9 cellular contexts compared by ENCODE assay signal in the genomic region with DNA sequence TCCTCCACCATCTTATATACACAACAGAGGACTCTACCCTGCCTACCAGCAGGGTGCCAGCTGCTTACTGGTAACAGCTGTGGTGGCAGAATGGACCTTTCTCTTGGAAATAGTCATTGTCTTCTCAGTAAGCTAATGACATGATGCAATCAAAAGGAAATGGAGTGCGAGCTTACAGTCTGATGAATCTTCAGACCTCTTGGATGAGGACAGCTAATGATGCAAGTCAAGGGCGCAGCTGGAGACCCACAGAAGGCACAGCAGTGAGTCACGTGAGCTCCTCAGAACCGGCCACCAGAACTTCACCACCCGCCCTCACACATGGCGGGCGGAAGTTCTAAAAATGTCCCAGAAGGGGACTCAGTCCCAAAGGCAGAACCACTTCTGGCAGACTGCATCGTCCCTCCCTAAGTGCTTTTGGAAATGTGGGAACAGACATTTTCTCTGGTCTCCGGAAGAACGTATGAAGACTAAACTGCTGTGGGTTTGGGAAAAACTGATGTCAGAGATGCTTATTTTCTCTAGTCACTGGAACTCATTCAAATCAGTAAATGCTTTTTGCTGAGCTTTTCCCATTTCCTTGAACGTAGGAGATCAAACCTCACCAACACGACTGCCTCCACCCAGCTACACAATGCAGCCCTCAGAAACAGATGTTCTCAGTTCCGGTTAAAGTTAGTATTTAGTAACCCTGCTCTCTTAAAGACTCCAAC.
A peak's percentile ranks its signal among the peaks of the same experiment; 100 is the strongest.
DNase-seq lines count a peak whose midpoint lies in the region; ATAC-seq and TF ChIP-seq lines count a peak whose summit lies in the region.
"Had no signal": no experiment of that assay in that cellular context is flagged by ENCODE, and none has a peak within 500 bp of the region (broad histone marks: within the 10 kb centered on the region; RNA-seq: fewer than 3 reads in every experiment).

No MANE protein-coding gene starts in this region.

- TF ChIP-seq POLR2A in IMR-90 (IDR thresholded peaks at IDR 0.05; ENCODE audit: low read depth, low read length) = no peak

- peak overlapping the region; percentile 13 for H2BK5ac ChIP-seq in IMR-90 (ENCODE audit: low read depth, low read length, poor library complexity, severe bottlenecking)

- peak overlapping the region; percentile 11 for H4K91ac ChIP-seq in IMR-90 (ENCODE audit: insufficient read depth, low read depth, low read length)

- ATAC-seq in IMR-90 (ENCODE audit: low read depth) (no peak), upper lobe of right lung (peak; percentile 82), GM18909 (IDR thresholded peaks at IDR 0.05; ENCODE audit: poor library complexity, unreplicated experiment) (no peak)

- intact Hi-C loops in IMR-90 (cut with micrococcal nuclease) = no loop called here
- intact Hi-C loops in upper lobe of right lung (cut with DNase I) = no loop called here

- no peaks in the 10 kb centered on the region for H3K9me3 ChIP-seq in IMR-90 (ENCODE audit: control insufficient read depth, insufficient read depth, low read length)
- H3K9me3 ChIP-seq in upper lobe of right lung = no peaks in the 10 kb centered on the region

- H3K27ac ChIP-seq in ACC112 (ENCODE audit: low read depth, low read length) = peak overlapping the region; percentile 75
- no peak overlapping the region for H3K27ac ChIP-seq in IMR-90 (ENCODE audit: insufficient read depth, low read length)
- peak overlapping the region; percentile 30 for H3K27ac ChIP-seq in layer of hippocampus (ENCODE audit: low read depth, low read length)
- peak overlapping the region; percentile 79 for H3K27ac ChIP-seq in upper lobe of right lung

- H3K4ac ChIP-seq in IMR-90 (ENCODE audit: low read depth, low read length) = peak overlapping the region; percentile 30; the same call in 1 of the 2 replicates

- H3K9me1 ChIP-seq in IMR-90 (ENCODE audit: insufficient read depth, low read length) = 0 out of 2 replicates have a peak, but pooled peaks cover 3% of the 10 kb centered on the region

- dilution Hi-C loops in IMR-90 (cut with HindIII; ENCODE audit: low sequenced_read_pairs, unreplicated experiment) = no loop called here

- POLR2A ChIA-PET in IMR-90 (lab: Charles Lee; ENCODE audit: unreplicated experiment) = no interaction called here

- WGBS in IMR-90 (ENCODE audit: extremely low coverage in 2 of 2, insufficient read length in 1 of 2), 2 experiments = 75% methylated on average over 1 of the region's 13 CpGs; no CpG with 5 or more reads in 1 of the 2 experiments

- peak overlapping the region; percentile 20; the same call in 1 of the 2 replicates for H3K4me3 ChIP-seq in ACC112 (ENCODE audit: low read depth, low read length)
- H3K4me3 ChIP-seq in IMR-90 (ENCODE audit: insufficient read depth, low read depth, low read length) = no peak overlapping the region
- no peak overlapping the region for H3K4me3 ChIP-seq in astrocyte of the spinal cord (ENCODE audit: low read depth, low read length)
- H3K4me3 ChIP-seq in upper lobe of right lung = no peak overlapping the region

- no peak overlapping the region for H3K4me2 ChIP-seq in IMR-90 (ENCODE audit: low read depth, low read length)

- BruUV-seq in IMR-90 (replicated peaks; lab: Mats Ljungman, UMichigan) = no TSS peak

- H3K79me1 ChIP-seq in IMR-90 (ENCODE audit: low read depth in 1 of 2, low read length in 2 of 2) = no peaks in the 10 kb centered on the region

- TF ChIP-seq RAD21 in IMR-90 (IDR thresholded peaks at IDR 0.05; ENCODE audit: low read length) = no peak

- no peak overlapping the region for H3K56ac ChIP-seq in IMR-90 (ENCODE audit: extremely low read depth, insufficient read depth, low read length)

- peak overlapping the region; percentile 47; the same call in 1 of the 2 replicates for H3K23ac ChIP-seq in IMR-90 (ENCODE audit: low read depth, low read length)

- in situ Hi-C loops in IMR-90 (cut with MboI; ENCODE audit: low sequenced_read_pairs) = no loop called here
- in situ Hi-C loops in astrocyte of the spinal cord (cut with HindIII; ENCODE audit: low sequenced_read_pairs) = no loop called here

- H3K4me1 ChIP-seq in ACC112 (ENCODE audit: control insufficient read depth, insufficient read depth, low read length, unreplicated experiment) (peaks cover 56% of the 10 kb centered on the region), IMR-90 (ENCODE audit: control insufficient read depth, insufficient read depth, low read length) (peaks cover 11% of the 10 kb centered on the region), upper lobe of right lung (peaks cover 16% of the 10 kb centered on the region)

- peak overlapping the region; percentile 39; the same call in 1 of the 2 replicates for H2AK5ac ChIP-seq in IMR-90 (ENCODE audit: low read depth, low read length)

- no peaks in the 10 kb centered on the region for H3K79me2 ChIP-seq in ACC112 (ENCODE audit: control insufficient read depth, insufficient read depth, low read length, unreplicated experiment)

- 0 out of 3 replicates have a peak overlapping the region, but pooled peaks have one; percentile 47 for H2BK15ac ChIP-seq in IMR-90 (ENCODE audit: low read depth, low read length)

- peak overlapping the region; percentile 46; the same call in 1 of the 2 replicates for H3K18ac ChIP-seq in IMR-90 (ENCODE audit: low read depth, low read length)

- peak overlapping the region; percentile 47 for H4K5ac ChIP-seq in IMR-90 (ENCODE audit: low read depth, low read length)

- peak overlapping the region; percentile 86 for H2AFZ ChIP-seq in ACC112 (ENCODE audit: low read length, unreplicated experiment)
- peak overlapping the region; percentile 50 for H2AFZ ChIP-seq in IMR-90 (replicated peaks; ENCODE audit: low read length, poor library complexity)

- no peak overlapping the region for H3K9ac ChIP-seq in IMR-90 (ENCODE audit: low read depth, low read length)

- CTCF ChIA-PET in IMR-90 (lab: Yijun Ruan, JAX) = interaction anchor here (0.7 kb wide), 1 partner anchor 11 kb away, joined by 3 read pairs; no protein-coding TSS in a partner anchor

- peak overlapping the region; percentile 10; the same call in 1 of the 2 replicates for H2BK120ac ChIP-seq in IMR-90 (ENCODE audit: low read depth, low read length)

- peak overlapping the region in 1 of 2 experiments; percentile 36; a peak in 2 of 4 replicates for H4K8ac ChIP-seq in IMR-90 (ENCODE audit: low read depth in 2 of 2, low read length in 2 of 2)

- no peaks in the 10 kb centered on the region for H3K27me3 ChIP-seq in ACC112 (ENCODE audit: insufficient read depth, low read length)
- no peaks in the 10 kb centered on the region for H3K27me3 ChIP-seq in IMR-90 (ENCODE audit: control insufficient read depth, insufficient read depth, low read length)
- H3K27me3 ChIP-seq in layer of hippocampus (ENCODE audit: control insufficient read depth, insufficient read depth, low read length) = no peaks in the 10 kb centered on the region
- H3K27me3 ChIP-seq in upper lobe of right lung = no peaks in the 10 kb centered on the region

- peak overlapping the region; percentile 73; the same call in 1 of the 2 replicates for H3K14ac ChIP-seq in IMR-90 (replicated peaks; ENCODE audit: low read depth, low read length)

- peak; percentile 82 for DNase-seq in IMR-90
- peak; percentile 91 for DNase-seq in astrocyte of the spinal cord (ENCODE audit: low read depth, low spot score)
- peak; percentile 77 for DNase-seq in upper lobe of right lung
- DNase-seq in islet precursor cell = no peak
- DNase-seq in NCI-H2029 (lab: John Stamatoyannopoulos, UW) = no peak
- DNase-seq: activated naive CD8-positive, alpha-beta T cell treated with anti-CD3 and anti-CD28 coated beads, Interleukin-2, amount 10 ng/mL, durations not matched to agents 7 days and 5 days had no signal

- peak overlapping the region; percentile 42 for H2AK9ac ChIP-seq in IMR-90 (replicated peaks; ENCODE audit: low read depth, low read length, poor library complexity)

- TF ChIP-seq CTCF in IMR-90 (conservative IDR thresholded peaks at IDR 0.05; ENCODE audit: low read depth, low read length) (no peak), astrocyte of the spinal cord (IDR thresholded peaks at IDR 0.05; ENCODE audit: low read depth, low read length) (no peak), upper lobe of right lung (IDR thresholded peaks at IDR 0.05) (no peak)

- H2BK20ac ChIP-seq in IMR-90 (ENCODE audit: low read depth, low read length) = peak overlapping the region; percentile 43

- H3K36me3 ChIP-seq in ACC112 (ENCODE audit: insufficient read depth, low read length) = no peaks in the 10 kb centered on the region
- H3K36me3 ChIP-seq in IMR-90 (ENCODE audit: control insufficient read depth, insufficient read depth, low read length) = no peaks in the 10 kb centered on the region
- H3K36me3 ChIP-seq in upper lobe of right lung = no peaks in the 10 kb centered on the region

- H4K20me1 ChIP-seq in IMR-90 (ENCODE audit: insufficient read depth, low read length) = no peaks in the 10 kb centered on the region

TF ChIP-seq in IMR-90, 13 proteins besides CTCF, POLR2A, EP300 and RAD21:
- TF ChIP-seq, protein P1, sequence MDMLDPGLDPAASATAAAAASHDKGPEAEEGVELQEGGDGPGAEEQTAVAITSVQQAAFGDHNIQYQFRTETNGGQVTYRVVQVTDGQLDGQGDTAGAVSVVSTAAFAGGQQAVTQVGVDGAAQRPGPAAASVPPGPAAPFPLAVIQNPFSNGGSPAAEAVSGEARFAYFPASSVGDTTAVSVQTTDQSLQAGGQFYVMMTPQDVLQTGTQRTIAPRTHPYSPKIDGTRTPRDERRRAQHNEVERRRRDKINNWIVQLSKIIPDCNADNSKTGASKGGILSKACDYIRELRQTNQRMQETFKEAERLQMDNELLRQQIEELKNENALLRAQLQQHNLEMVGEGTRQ (IDR thresholded peaks at IDR 0.05; ENCODE audit: low read depth, low read length) = peak; percentile 30; the same call in 1 of the 2 replicates
- peak; percentile 89 for TF ChIP-seq CEBPB (IDR thresholded peaks at IDR 0.05; ENCODE audit: low read depth, low read length)
- no peak for TF ChIP-seq CHD1 (IDR thresholded peaks at IDR 0.05; ENCODE audit: low read depth, low read length)

Comparison
In these comparisons a context has a peak if more than half of its experiments do, and no peak if none do; other contexts are left out.
1. DNase-seq: peak in IMR-90 (single experiment), astrocyte of the spinal cord (single experiment) and upper lobe of right lung (single experiment); none in islet precursor cell (single experiment) and NCI-H2029 (single experiment).